In the genomic region with DNA sequence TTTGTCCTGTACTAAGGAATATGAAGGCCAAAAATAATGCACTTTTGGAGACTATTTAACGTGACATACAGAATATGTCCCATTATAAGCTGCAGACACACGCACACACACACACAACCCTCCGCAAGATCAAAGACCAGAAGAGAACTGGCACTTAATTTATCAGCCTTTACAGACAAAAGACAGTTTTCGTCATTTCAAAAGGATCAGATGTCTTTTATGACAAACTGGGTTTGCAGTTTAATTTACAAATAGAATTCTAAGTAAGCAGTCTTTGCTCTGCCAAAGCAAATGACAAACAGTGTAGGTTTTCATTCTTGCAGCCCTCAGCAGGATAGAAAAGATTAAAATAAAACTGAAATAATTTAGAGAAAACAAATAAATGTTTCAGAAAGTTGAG, we compare ENCODE assay signal across 26 cellular contexts.
"Had no signal": no experiment of that assay in that cellular context is flagged by ENCODE, and none has a peak within 500 bp of the region (broad histone marks: within the 10 kb centered on the region; RNA-seq: fewer than 3 reads in every experiment).

No MANE protein-coding gene starts in this region.

- DNase-seq: activated CD4-positive, alpha-beta memory T cell treated with anti-CD3 and anti-CD28 coated beads, Interleukin-2, amount 10 ng/mL, durations not matched to agents 7 days and 5 days; activated CD4-positive, alpha-beta T cell treated with anti-CD3 and anti-CD28 coated beads for 1 hour; activated CD4-positive, alpha-beta T cell treated with anti-CD3 and anti-CD28 coated beads for 4 hours; activated CD4-positive, alpha-beta T cell treated with anti-CD3 and anti-CD28 coated beads, Interleukin-2, amount 10 ng/mL, durations not matched to agents 7 days and 5 days; activated CD4-positive, alpha-beta T cell treated with anti-CD3 and anti-CD28 coated beads, Interleukin-2, amount 50 U/mL, for 4 hours; activated CD8-positive, alpha-beta memory T cell treated with anti-CD3 and anti-CD28 coated beads, Interleukin-2, amount 50 U/mL, for 48 hours; activated gamma-delta T cell; activated naive CD4-positive, alpha-beta T cell; activated naive CD4-positive, alpha-beta T cell treated with anti-CD3 and anti-CD28 coated beads, Interleukin-2, amount 10 ng/mL, durations not matched to agents 7 days and 5 days; activated naive CD8-positive, alpha-beta T cell treated with anti-CD3 and anti-CD28 coated beads, Interleukin-2, amount 10 ng/mL, durations not matched to agents 7 days and 5 days; activated T-cell treated with anti-CD3 and anti-CD28 coated beads for 4 hours; activated T-cell treated with anti-CD3 and anti-CD28 coated beads, Interleukin-2, amount 50 U/mL, for 24 hours; activated T-cell treated with anti-CD3 and anti-CD28 coated beads, Interleukin-2, amount 50 U/mL, for 72 hours; brain microvascular endothelial cell; dorsolateral prefrontal cortex; effector memory CD4-positive, alpha-beta T cell; endodermal cell; foreskin fibroblast; head of caudate nucleus; T-helper 2 cell had no signal

- H3K27me3 ChIP-seq: brain microvascular endothelial cell, dorsolateral prefrontal cortex had no signal

- ATAC-seq: activated naive CD4-positive, alpha-beta T cell treated with anti-CD3 and anti-CD28 coated beads, Interleukin-2, amount 50 U/mL, for 72 hours; activated T-cell treated with anti-CD3 and anti-CD28 coated beads, Interleukin-2, amount 50 U/mL, for 72 hours; esophagus mucosa; WTC11 had no signal

- H3K27me3 Mint-ChIP-seq: activated CD4-positive, alpha-beta memory T cell treated with anti-CD3 and anti-CD28 coated beads, Interleukin-2, amount 10 ng/mL, durations not matched to agents 7 days and 5 days; activated CD4-positive, alpha-beta T cell treated with anti-CD3 and anti-CD28 coated beads, Interleukin-2, amount 10 ng/mL, durations not matched to agents 7 days and 5 days; activated naive CD4-positive, alpha-beta T cell treated with anti-CD3 and anti-CD28 coated beads, Interleukin-2, amount 10 ng/mL, durations not matched to agents 7 days and 5 days; activated naive CD8-positive, alpha-beta T cell treated with anti-CD3 and anti-CD28 coated beads, Interleukin-2, amount 10 ng/mL, durations not matched to agents 7 days and 5 days; activated T-cell treated with anti-CD3 and anti-CD28 coated beads, Interleukin-2, amount 50 U/mL, for 24 hours; central memory CD8-positive, alpha-beta T cell; dendritic cell treated with granulocyte-macrophage colony-stimulating factor and Interleukin-4, amounts not matched to agents 40 ng/mL and 50 ng/mL, for 4 days had no signal

- H3K27ac ChIP-seq: brain microvascular endothelial cell, coronary artery, dorsolateral prefrontal cortex had no signal

- H3K36me3 ChIP-seq: brain microvascular endothelial cell had no signal

- H3K27ac Mint-ChIP-seq: activated CD4-positive, alpha-beta memory T cell treated with anti-CD3 and anti-CD28 coated beads, Interleukin-2, amount 10 ng/mL, durations not matched to agents 7 days and 5 days; activated CD4-positive, alpha-beta T cell treated with anti-CD3 and anti-CD28 coated beads, Interleukin-2, amount 10 ng/mL, durations not matched to agents 7 days and 5 days; activated naive CD4-positive, alpha-beta T cell treated with anti-CD3 and anti-CD28 coated beads, Interleukin-2, amount 10 ng/mL, durations not matched to agents 7 days and 5 days; activated naive CD4-positive, alpha-beta T cell treated with anti-CD3 and anti-CD28 coated beads, Interleukin-2, amount 50 U/mL, for 72 hours; activated naive CD8-positive, alpha-beta T cell treated with anti-CD3 and anti-CD28 coated beads, Interleukin-2, amount 10 ng/mL, durations not matched to agents 7 days and 5 days; activated T-cell treated with anti-CD3 and anti-CD28 coated beads, Interleukin-2, amount 50 U/mL, for 24 hours; activated T-cell treated with anti-CD3 and anti-CD28 coated beads, Interleukin-2, amount 50 U/mL, for 72 hours; dendritic cell treated with granulocyte-macrophage colony-stimulating factor and Interleukin-4, amounts not matched to agents 40 ng/mL and 50 ng/mL, for 4 days; endodermal cell; WTC11 had no signal

- H3K4me3 ChIP-seq: coronary artery, dorsolateral prefrontal cortex had no signal

- H3K4me3 Mint-ChIP-seq: activated CD4-positive, alpha-beta memory T cell treated with anti-CD3 and anti-CD28 coated beads, Interleukin-2, amount 10 ng/mL, durations not matched to agents 7 days and 5 days; activated CD4-positive, alpha-beta T cell treated with anti-CD3 and anti-CD28 coated beads, Interleukin-2, amount 10 ng/mL, durations not matched to agents 7 days and 5 days; activated naive CD4-positive, alpha-beta T cell treated with anti-CD3 and anti-CD28 coated beads, Interleukin-2, amount 10 ng/mL, durations not matched to agents 7 days and 5 days; activated naive CD8-positive, alpha-beta T cell treated with anti-CD3 and anti-CD28 coated beads, Interleukin-2, amount 10 ng/mL, durations not matched to agents 7 days and 5 days; activated T-cell treated with anti-CD3 and anti-CD28 coated beads, Interleukin-2, amount 50 U/mL, for 24 hours; activated T-cell treated with anti-CD3 and anti-CD28 coated beads, Interleukin-2, amount 50 U/mL, for 72 hours; central memory CD8-positive, alpha-beta T cell; dendritic cell treated with granulocyte-macrophage colony-stimulating factor and Interleukin-4, amounts not matched to agents 40 ng/mL and 50 ng/mL, for 4 days; endodermal cell; WTC11 had no signal

- H3K4me1 Mint-ChIP-seq: activated CD4-positive, alpha-beta memory T cell treated with anti-CD3 and anti-CD28 coated beads, Interleukin-2, amount 10 ng/mL, durations not matched to agents 7 days and 5 days; activated CD4-positive, alpha-beta T cell treated with anti-CD3 and anti-CD28 coated beads, Interleukin-2, amount 10 ng/mL, durations not matched to agents 7 days and 5 days; activated naive CD4-positive, alpha-beta T cell treated with anti-CD3 and anti-CD28 coated beads, Interleukin-2, amount 10 ng/mL, durations not matched to agents 7 days and 5 days; activated naive CD8-positive, alpha-beta T cell treated with anti-CD3 and anti-CD28 coated beads, Interleukin-2, amount 10 ng/mL, durations not matched to agents 7 days and 5 days; central memory CD8-positive, alpha-beta T cell; endodermal cell; WTC11 had no signal

- H3K9me3 Mint-ChIP-seq: activated CD4-positive, alpha-beta memory T cell treated with anti-CD3 and anti-CD28 coated beads, Interleukin-2, amount 10 ng/mL, durations not matched to agents 7 days and 5 days; activated CD4-positive, alpha-beta T cell treated with anti-CD3 and anti-CD28 coated beads, Interleukin-2, amount 10 ng/mL, durations not matched to agents 7 days and 5 days; activated naive CD4-positive, alpha-beta T cell treated with anti-CD3 and anti-CD28 coated beads, Interleukin-2, amount 10 ng/mL, durations not matched to agents 7 days and 5 days; activated naive CD4-positive, alpha-beta T cell treated with anti-CD3 and anti-CD28 coated beads, Interleukin-2, amount 50 U/mL, for 72 hours; activated naive CD8-positive, alpha-beta T cell treated with anti-CD3 and anti-CD28 coated beads, Interleukin-2, amount 10 ng/mL, durations not matched to agents 7 days and 5 days; activated T-cell treated with anti-CD3 and anti-CD28 coated beads, Interleukin-2, amount 50 U/mL, for 24 hours; activated T-cell treated with anti-CD3 and anti-CD28 coated beads, Interleukin-2, amount 50 U/mL, for 72 hours; central memory CD8-positive, alpha-beta T cell; dendritic cell treated with granulocyte-macrophage colony-stimulating factor and Interleukin-4, amounts not matched to agents 40 ng/mL and 50 ng/mL, for 4 days; endodermal cell; WTC11 had no signal

- H3K36me3 Mint-ChIP-seq: activated naive CD4-positive, alpha-beta T cell treated with anti-CD3 and anti-CD28 coated beads, Interleukin-2, amount 50 U/mL, for 72 hours; activated naive CD8-positive, alpha-beta T cell treated with anti-CD3 and anti-CD28 coated beads, Interleukin-2, amount 10 ng/mL, durations not matched to agents 7 days and 5 days; WTC11 had no signal
